Comparison of ENCODE assay signal across 1 cellular context in the genomic region with DNA sequence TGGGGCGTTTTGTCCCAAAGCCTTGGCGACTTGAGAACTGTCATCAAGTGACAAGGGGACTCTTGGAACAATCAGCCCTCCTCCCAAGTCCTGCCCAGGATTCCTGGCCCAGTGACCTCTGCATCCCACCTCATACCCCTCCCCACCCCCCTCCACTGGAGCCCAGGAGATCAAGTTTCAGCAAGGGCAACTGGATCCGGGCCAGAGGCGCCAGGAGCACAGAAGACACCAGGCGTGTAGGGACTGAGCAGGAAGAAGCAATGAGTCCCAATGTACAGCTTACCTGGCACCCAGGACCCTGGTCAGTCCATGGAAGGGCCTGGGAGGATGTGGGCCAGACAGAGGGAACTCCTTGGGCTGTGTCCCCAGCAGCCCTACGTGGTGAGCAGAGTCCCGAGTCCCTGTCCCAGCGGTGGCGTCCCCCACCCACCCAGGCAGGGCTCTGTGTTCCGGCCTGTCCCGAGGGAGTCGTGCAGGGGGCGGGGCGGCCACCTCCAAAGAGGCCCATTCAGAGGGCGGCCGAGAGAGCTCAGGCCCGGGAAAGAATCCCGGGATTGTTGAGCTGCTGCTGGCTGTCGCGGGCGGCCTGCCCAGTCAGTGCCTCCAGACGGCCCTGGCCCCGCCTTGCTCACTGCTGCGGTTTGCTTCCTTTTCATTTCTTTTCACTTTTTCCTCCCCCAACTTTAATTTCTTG.
A peak's percentile ranks its signal among the peaks of the same experiment; 100 is the strongest.
TF ChIP-seq lines count a peak whose summit lies in the region.

No MANE protein-coding gene starts in this region.

TF ChIP-seq in HEK293, 187 proteins besides CTCF, POLR2A, EP300 and RAD21 (continued from another document):
- no peak for TF ChIP-seq KLF1 (tag by site-specific recombination; IDR thresholded peaks at IDR 0.05)
- TF ChIP-seq PRDM1 (tag by site-specific recombination; IDR thresholded peaks at IDR 0.05), result 0 out of 2 replicates have a peak, but pooled peaks have one; percentile 34
